ENCODE assay signal across 28 cellular contexts in genomic region chr11:120811731-120812130, GRCh38.
"Had no signal": no experiment of that assay in that cellular context is flagged by ENCODE, and none has a peak within 500 bp of the region (broad histone marks: within the 10 kb centered on the region; RNA-seq: fewer than 3 reads in every experiment).

No MANE protein-coding gene starts in this region.

- H3K36me3 ChIP-seq: brain microvascular endothelial cell, esophagus muscularis mucosa, gastrocnemius medialis, heart left ventricle had no signal

- H3K27ac ChIP-seq: brain microvascular endothelial cell, esophagus muscularis mucosa, foreskin keratinocyte, gastrocnemius medialis, heart left ventricle had no signal

- ATAC-seq: activated naive CD4-positive, alpha-beta T cell treated with anti-CD3 and anti-CD28 coated beads, Interleukin-2, amount 50 U/mL, for 72 hours; activated T-cell treated with anti-CD3 and anti-CD28 coated beads, Interleukin-2, amount 50 U/mL, for 72 hours; effector memory CD8-positive, alpha-beta T cell; foreskin keratinocyte; gastrocnemius medialis; heart left ventricle had no signal

- H3K27me3 Mint-ChIP-seq: activated CD4-positive, alpha-beta T cell treated with anti-CD3 and anti-CD28 coated beads, Interleukin-2, amount 10 ng/mL, durations not matched to agents 7 days and 5 days had no signal

- DNase-seq: activated CD4-positive, alpha-beta memory T cell treated with anti-CD3 and anti-CD28 coated beads, Interleukin-2, amount 10 ng/mL, durations not matched to agents 7 days and 5 days; activated CD4-positive, alpha-beta T cell treated with anti-CD3 and anti-CD28 coated beads for 1 hour; activated CD4-positive, alpha-beta T cell treated with anti-CD3 and anti-CD28 coated beads for 4 hours; activated CD4-positive, alpha-beta T cell treated with anti-CD3 and anti-CD28 coated beads, Interleukin-2, amount 10 ng/mL, durations not matched to agents 7 days and 5 days; activated CD4-positive, alpha-beta T cell treated with anti-CD3 and anti-CD28 coated beads, Interleukin-2, amount 50 U/mL, for 4 hours; activated CD8-positive, alpha-beta memory T cell treated with anti-CD3 and anti-CD28 coated beads, Interleukin-2, amount 50 U/mL, for 48 hours; activated gamma-delta T cell; activated naive CD4-positive, alpha-beta T cell; activated naive CD4-positive, alpha-beta T cell treated with anti-CD3 and anti-CD28 coated beads, Interleukin-2, amount 10 ng/mL, durations not matched to agents 7 days and 5 days; activated naive CD8-positive, alpha-beta T cell treated with anti-CD3 and anti-CD28 coated beads, Interleukin-2, amount 10 ng/mL, durations not matched to agents 7 days and 5 days; activated T-cell treated with anti-CD3 and anti-CD28 coated beads for 4 hours; activated T-cell treated with anti-CD3 and anti-CD28 coated beads, Interleukin-2, amount 50 U/mL, for 24 hours; activated T-cell treated with anti-CD3 and anti-CD28 coated beads, Interleukin-2, amount 50 U/mL, for 72 hours; anterior cingulate cortex; brain microvascular endothelial cell; cortex of kidney; dermis blood vessel endothelial cell; effector CD4-positive, alpha-beta T cell; effector memory CD8-positive, alpha-beta T cell; erythroblast; foreskin keratinocyte; gastrocnemius medialis; glutamatergic neuron; heart left ventricle; T-helper 2 cell had no signal

- H3K9me3 Mint-ChIP-seq: activated CD4-positive, alpha-beta memory T cell treated with anti-CD3 and anti-CD28 coated beads, Interleukin-2, amount 10 ng/mL, durations not matched to agents 7 days and 5 days; activated CD4-positive, alpha-beta T cell treated with anti-CD3 and anti-CD28 coated beads, Interleukin-2, amount 10 ng/mL, durations not matched to agents 7 days and 5 days; activated naive CD4-positive, alpha-beta T cell treated with anti-CD3 and anti-CD28 coated beads, Interleukin-2, amount 10 ng/mL, durations not matched to agents 7 days and 5 days; activated naive CD4-positive, alpha-beta T cell treated with anti-CD3 and anti-CD28 coated beads, Interleukin-2, amount 50 U/mL, for 72 hours; activated naive CD8-positive, alpha-beta T cell treated with anti-CD3 and anti-CD28 coated beads, Interleukin-2, amount 10 ng/mL, durations not matched to agents 7 days and 5 days; activated T-cell treated with anti-CD3 and anti-CD28 coated beads, Interleukin-2, amount 50 U/mL, for 24 hours; activated T-cell treated with anti-CD3 and anti-CD28 coated beads, Interleukin-2, amount 50 U/mL, for 72 hours; central memory CD8-positive, alpha-beta T cell; effector memory CD8-positive, alpha-beta T cell had no signal

- H3K27ac Mint-ChIP-seq: activated CD4-positive, alpha-beta memory T cell treated with anti-CD3 and anti-CD28 coated beads, Interleukin-2, amount 10 ng/mL, durations not matched to agents 7 days and 5 days; activated CD4-positive, alpha-beta T cell treated with anti-CD3 and anti-CD28 coated beads, Interleukin-2, amount 10 ng/mL, durations not matched to agents 7 days and 5 days; activated naive CD4-positive, alpha-beta T cell treated with anti-CD3 and anti-CD28 coated beads, Interleukin-2, amount 10 ng/mL, durations not matched to agents 7 days and 5 days; activated naive CD4-positive, alpha-beta T cell treated with anti-CD3 and anti-CD28 coated beads, Interleukin-2, amount 50 U/mL, for 72 hours; activated naive CD8-positive, alpha-beta T cell treated with anti-CD3 and anti-CD28 coated beads, Interleukin-2, amount 10 ng/mL, durations not matched to agents 7 days and 5 days; activated T-cell treated with anti-CD3 and anti-CD28 coated beads, Interleukin-2, amount 50 U/mL, for 24 hours; activated T-cell treated with anti-CD3 and anti-CD28 coated beads, Interleukin-2, amount 50 U/mL, for 72 hours; effector memory CD8-positive, alpha-beta T cell had no signal

- H3K4me3 ChIP-seq: esophagus muscularis mucosa, gastrocnemius medialis, heart left ventricle had no signal

- H3K4me3 Mint-ChIP-seq: activated CD4-positive, alpha-beta memory T cell treated with anti-CD3 and anti-CD28 coated beads, Interleukin-2, amount 10 ng/mL, durations not matched to agents 7 days and 5 days; activated CD4-positive, alpha-beta T cell treated with anti-CD3 and anti-CD28 coated beads, Interleukin-2, amount 10 ng/mL, durations not matched to agents 7 days and 5 days; activated naive CD4-positive, alpha-beta T cell treated with anti-CD3 and anti-CD28 coated beads, Interleukin-2, amount 10 ng/mL, durations not matched to agents 7 days and 5 days; activated naive CD8-positive, alpha-beta T cell treated with anti-CD3 and anti-CD28 coated beads, Interleukin-2, amount 10 ng/mL, durations not matched to agents 7 days and 5 days; activated T-cell treated with anti-CD3 and anti-CD28 coated beads, Interleukin-2, amount 50 U/mL, for 24 hours; activated T-cell treated with anti-CD3 and anti-CD28 coated beads, Interleukin-2, amount 50 U/mL, for 72 hours; central memory CD8-positive, alpha-beta T cell; effector memory CD8-positive, alpha-beta T cell had no signal

- H3K36me3 Mint-ChIP-seq: activated naive CD4-positive, alpha-beta T cell treated with anti-CD3 and anti-CD28 coated beads, Interleukin-2, amount 10 ng/mL, durations not matched to agents 7 days and 5 days; activated naive CD4-positive, alpha-beta T cell treated with anti-CD3 and anti-CD28 coated beads, Interleukin-2, amount 50 U/mL, for 72 hours; activated naive CD8-positive, alpha-beta T cell treated with anti-CD3 and anti-CD28 coated beads, Interleukin-2, amount 10 ng/mL, durations not matched to agents 7 days and 5 days had no signal

- H3K4me1 Mint-ChIP-seq: activated CD4-positive, alpha-beta memory T cell treated with anti-CD3 and anti-CD28 coated beads, Interleukin-2, amount 10 ng/mL, durations not matched to agents 7 days and 5 days; activated CD4-positive, alpha-beta T cell treated with anti-CD3 and anti-CD28 coated beads, Interleukin-2, amount 10 ng/mL, durations not matched to agents 7 days and 5 days; activated naive CD4-positive, alpha-beta T cell treated with anti-CD3 and anti-CD28 coated beads, Interleukin-2, amount 10 ng/mL, durations not matched to agents 7 days and 5 days; activated naive CD8-positive, alpha-beta T cell treated with anti-CD3 and anti-CD28 coated beads, Interleukin-2, amount 10 ng/mL, durations not matched to agents 7 days and 5 days had no signal

- H3K4me1 ChIP-seq: esophagus muscularis mucosa, foreskin keratinocyte, gastrocnemius medialis, heart left ventricle had no signal

- H3K9me3 ChIP-seq: esophagus muscularis mucosa, gastrocnemius medialis, heart left ventricle had no signal

- H3K27me3 ChIP-seq: brain microvascular endothelial cell, foreskin keratinocyte, gastrocnemius medialis had no signal
